In genomic region chr15:51936119-51936478, GRCh38 we compare ENCODE assay signal across 16 cellular contexts. TPM values are rescaled to one million over a fixed set of nuclear protein-coding genes. Genes with fewer than 3 reads are reported as not detected.
DNase-seq lines count a peak whose midpoint lies in the region; ATAC-seq and TF ChIP-seq lines count a peak whose summit lies in the region.
"Had no signal": no experiment of that assay in that cellular context is flagged by ENCODE, and none has a peak within 500 bp of the region (broad histone marks: within the 10 kb centered on the region; RNA-seq: fewer than 3 reads in every experiment).

No MANE protein-coding gene starts in this region.

- no peak overlapping the region for H3K4me3 Mint-ChIP-seq in CD8-positive, alpha-beta T cell
- no peak overlapping the region for H3K4me3 Mint-ChIP-seq in effector memory CD8-positive, alpha-beta T cell
- H3K4me3 Mint-ChIP-seq: CD14-positive monocyte had no signal

- H3K9me3 ChIP-seq in CD8-positive, alpha-beta T cell (ENCODE audit: low read length): no peaks in the 10 kb centered on the region
- H3K9me3 ChIP-seq in thyroid gland: no peaks in the 10 kb centered on the region
- H3K9me3 ChIP-seq: HAP-1, SK-N-SH had no signal

- POLR2A ChIA-PET in CD8-positive, alpha-beta T cell (lab: Charles Lee): no interaction called here

- no peak for ATAC-seq in CD8-positive, alpha-beta T cell
- ATAC-seq in GM21367 (IDR thresholded peaks at IDR 0.05; ENCODE audit: unreplicated experiment) (peak; percentile 13), Right ventricle myocardium superior (ENCODE audit: poor library complexity) (no peak)
- ATAC-seq in effector memory CD8-positive, alpha-beta T cell (replicated peaks): no peak

- no peak for TF ChIP-seq POLR2A in thyroid gland (IDR thresholded peaks at IDR 0.05)

- no peak overlapping the region for H3K27ac ChIP-seq in CD8-positive, alpha-beta T cell (ENCODE audit: low read depth, low read length)
- H3K27ac ChIP-seq in thyroid gland: no peak overlapping the region

- H3K36me3 Mint-ChIP-seq in CD8-positive, alpha-beta T cell: peaks cover 48% of the 10 kb centered on the region
- peaks cover 31% of the 10 kb centered on the region for H3K36me3 Mint-ChIP-seq in effector memory CD8-positive, alpha-beta T cell (ENCODE audit: insufficient read depth)

- H3K4me1 Mint-ChIP-seq in CD8-positive, alpha-beta T cell (ENCODE audit: low read depth): no peaks in the 10 kb centered on the region
- no peaks in the 10 kb centered on the region for H3K4me1 Mint-ChIP-seq in effector memory CD8-positive, alpha-beta T cell (ENCODE audit: low read depth in 2 of 2)
- H3K4me1 Mint-ChIP-seq: CD14-positive monocyte had no signal

- no peaks in the 10 kb centered on the region for H3K4me1 ChIP-seq in CD8-positive, alpha-beta T cell (ENCODE audit: insufficient read depth, low read length)
- H3K4me1 ChIP-seq in thyroid gland: no peaks in the 10 kb centered on the region

- TF ChIP-seq CTCF in CD8-positive, alpha-beta T cell (IDR thresholded peaks at IDR 0.05): no peak
- TF ChIP-seq CTCF in thyroid gland (IDR thresholded peaks at IDR 0.05): no peak

- no peak for DNase-seq in CD8-positive, alpha-beta T cell
- DNase-seq in NCI-H69 (lab: John Stamatoyannopoulos, UW) (peak; percentile 13), SIG-M5 (lab: John Stamatoyannopoulos, UW) (no peak), thyroid gland (no peak), Right ventricle myocardium superior (no peak), amniotic stem cell (lab: John Stamatoyannopoulos, UW) (no peak)
- no peak for DNase-seq in effector memory CD8-positive, alpha-beta T cell
- DNase-seq: activated CD4-positive, alpha-beta T cell treated with anti-CD3 and anti-CD28 coated beads, Interleukin-2, amount 50 U/mL, for 4 hours; amygdala; NCI-H1105; NCI-H524 treated with DMSO at 0.1 percent for 48 hours; SK-N-SH; stimulated activated naive CD4-positive, alpha-beta T cell treated with Interleukin-2 at 50 U/mL for 16 hours had no signal

- peak overlapping the region; percentile 24 for H3K27ac Mint-ChIP-seq in CD8-positive, alpha-beta T cell
- H3K27ac Mint-ChIP-seq in effector memory CD8-positive, alpha-beta T cell: peak overlapping the region; percentile 57 to 82

- no peak overlapping the region for H3K4me3 ChIP-seq in CD8-positive, alpha-beta T cell (ENCODE audit: low read depth, low read length)
- H3K4me3 ChIP-seq in thyroid gland (replicated peaks in 1 of 3): no peak overlapping the region
- H3K4me3 ChIP-seq: HAP-1 had no signal

- WGBS in thyroid gland, 2 donors: 87 to 95% methylated on average over 2 of the region's 2 CpGs

- no peaks in the 10 kb centered on the region for H3K9me3 Mint-ChIP-seq in CD8-positive, alpha-beta T cell
- H3K9me3 Mint-ChIP-seq in effector memory CD8-positive, alpha-beta T cell: no peaks in the 10 kb centered on the region
- H3K9me3 Mint-ChIP-seq: CD14-positive monocyte had no signal

- H3K27me3 ChIP-seq in CD8-positive, alpha-beta T cell (ENCODE audit: insufficient read depth, low read length): no peaks in the 10 kb centered on the region
- H3K27me3 ChIP-seq in thyroid gland: no peaks in the 10 kb centered on the region

- intact Hi-C loops in CD8-positive, alpha-beta T cell (cut with DNase I, micrococcal nuclease): no loop called here
- intact Hi-C loops in thyroid gland (cut with DNase I) (no loop called here), Right ventricle myocardium superior (cut with DNase I) (no loop called here)

- peaks cover 9% of the 10 kb centered on the region for H3K36me3 ChIP-seq in CD8-positive, alpha-beta T cell (ENCODE audit: insufficient read depth, low read length)
- peaks cover 0 to 8% of the 10 kb centered on the region in 2 donors for H3K36me3 ChIP-seq in thyroid gland

- CTCF ChIA-PET in CD8-positive, alpha-beta T cell (lab: Charles Lee): interaction anchor here (1.5 kb wide), 1 partner anchor 14 kb away, joined by 3 read pairs; no protein-coding TSS in a partner anchor

- no peaks in the 10 kb centered on the region for H3K27me3 Mint-ChIP-seq in CD8-positive, alpha-beta T cell (ENCODE audit: low read depth)
- no peaks in the 10 kb centered on the region for H3K27me3 Mint-ChIP-seq in effector memory CD8-positive, alpha-beta T cell

RNA-seq across cellular contexts. Expression of gene LEO1, which starts 35.5 kb away (rescaled TPM):
- total RNA-seq in CD8-positive, alpha-beta T cell: 1 to 10 TPM; 9.4 TPM
- total RNA-seq in thyroid gland: 10 to 100 TPM; 13.2 to 26.9 (median 19.5) TPM
- 7.8 TPM for total RNA-seq in Right ventricle myocardium superior
